Comparison of ENCODE assay signal across 8 cellular contexts in the genomic region with DNA sequence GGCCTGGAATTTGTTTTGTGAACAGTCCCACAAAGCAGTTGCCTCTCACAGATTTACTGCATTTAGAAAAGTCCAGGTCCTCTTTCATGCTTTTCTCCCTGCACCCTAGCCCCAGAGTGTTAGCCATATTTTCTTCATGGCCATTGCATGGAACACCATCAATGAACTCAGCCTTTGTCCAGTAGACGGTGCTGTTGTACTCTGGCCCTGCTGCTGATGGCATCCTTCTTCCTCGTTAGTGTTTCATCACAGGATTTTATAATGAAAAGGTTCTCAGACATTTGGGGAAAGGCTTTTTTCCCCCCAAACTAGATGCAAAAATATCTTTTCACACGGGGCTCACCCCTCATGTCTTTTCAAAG.
DNase-seq lines count a peak whose midpoint lies in the region; ATAC-seq lines count a peak whose summit lies in the region.

No MANE protein-coding gene starts in this region.

- H3K9me3 Mint-ChIP-seq in CD4-positive, alpha-beta memory T cell = no peaks in the 10 kb centered on the region

- H3K9me3 ChIP-seq in CD4-positive, alpha-beta memory T cell (ENCODE audit: control insufficient read depth in 1 of 2, low read length in 2 of 2) = no peaks in the 10 kb centered on the region
- H3K9me3 ChIP-seq in NT2/D1 (ENCODE audit: insufficient read depth, low read length) = peaks cover 4% of the 10 kb centered on the region; the same call in 1 of the 2 replicates

- ATAC-seq in GM19043 (IDR thresholded peaks at IDR 0.05; ENCODE audit: low read depth, unreplicated experiment) = peak; percentile 81

- H3K27ac Mint-ChIP-seq in CD4-positive, alpha-beta memory T cell = no peak overlapping the region

- H3K4me1 Mint-ChIP-seq in CD4-positive, alpha-beta memory T cell = no peaks in the 10 kb centered on the region

- H3K4me1 ChIP-seq in CD4-positive, alpha-beta memory T cell (ENCODE audit: insufficient read depth, low read length) = no peaks in the 10 kb centered on the region
- H3K4me1 ChIP-seq in NT2/D1 (ENCODE audit: insufficient read depth, insufficient read length) = no peaks in the 10 kb centered on the region

- peaks cover 0 to 8% of the 10 kb centered on the region in 2 donors for H3K27me3 Mint-ChIP-seq in CD4-positive, alpha-beta memory T cell

- no peaks in the 10 kb centered on the region for H3K36me3 ChIP-seq in CD4-positive, alpha-beta memory T cell (ENCODE audit: insufficient read depth, low read length)
- H3K36me3 ChIP-seq in NT2/D1 (ENCODE audit: insufficient read depth, insufficient read length, low read length) = no peaks in the 10 kb centered on the region

- H3K4me3 Mint-ChIP-seq in CD4-positive, alpha-beta memory T cell = no peak overlapping the region

- POLR2A ChIA-PET in CD4-positive, alpha-beta memory T cell (lab: Charles Lee; ENCODE audit: partially characterized antibody) = interaction anchor here (0.7 kb wide), 1 partner anchor 364 kb away, joined by 4 read pairs; no protein-coding TSS in a partner anchor

- CTCF ChIA-PET in CD4-positive, alpha-beta memory T cell (lab: Charles Lee; ENCODE audit: partially characterized antibody) = interaction anchor here (2.1 kb wide), 1 partner anchor 613 kb away, joined by 10 read pairs; no protein-coding TSS in a partner anchor

- H3K36me3 Mint-ChIP-seq in CD4-positive, alpha-beta memory T cell = no peaks in the 10 kb centered on the region

- H3K9ac ChIP-seq in NT2/D1 (ENCODE audit: insufficient read length, low read depth) = no peak overlapping the region

- intact Hi-C loops in CD4-positive, alpha-beta memory T cell (cut with micrococcal nuclease) = loop anchor here (2.0 to 5.0 kb wide), 2 partner anchors 650 to 762 kb away; no protein-coding TSS in a partner anchor

- no peaks in the 10 kb centered on the region for H3K27me3 ChIP-seq in CD4-positive, alpha-beta memory T cell (ENCODE audit: insufficient read depth, low read length)
- H3K27me3 ChIP-seq in NT2/D1 (ENCODE audit: insufficient read depth, insufficient read length) = no peaks in the 10 kb centered on the region

- DNase-seq in CD4-positive, alpha-beta memory T cell = peak; percentile 20 to 47 (median 43)
- DNase-seq in Jurkat, Clone E6-1 (ENCODE audit: low read depth, low spot score) = peak; percentile 30
- DNase-seq in NT2/D1 (ENCODE audit: low read depth, low spot score) (peak; percentile 36), amniotic epithelial cell (ENCODE audit: low read depth) (peak; percentile 38), iPS-NIHi11 (ENCODE audit: low spot score) (peak; percentile 66), GM19238 (ENCODE audit: insufficient read length, low spot score) (no peak)
- peak; percentile 21 for DNase-seq in stimulated activated CD4-positive, alpha-beta T cell treated with anti-CD3 and anti-CD28 coated beads, Interleukin-4, amount 100 ng/mL, for 1 hour

- H3K4me3 ChIP-seq in CD4-positive, alpha-beta memory T cell (ENCODE audit: low read length in 2 of 2) = no peak overlapping the region
- H3K4me3 ChIP-seq in Jurkat, Clone E6-1 (ENCODE audit: low read length) = no peak overlapping the region
- no peak overlapping the region for H3K4me3 ChIP-seq in NT2/D1 (ENCODE audit: insufficient read length, low read depth)

- no peak overlapping the region for H3K27ac ChIP-seq in CD4-positive, alpha-beta memory T cell (ENCODE audit: low read depth, low read length)
